ENCODE assay signal across 29 cellular contexts in the genomic region with DNA sequence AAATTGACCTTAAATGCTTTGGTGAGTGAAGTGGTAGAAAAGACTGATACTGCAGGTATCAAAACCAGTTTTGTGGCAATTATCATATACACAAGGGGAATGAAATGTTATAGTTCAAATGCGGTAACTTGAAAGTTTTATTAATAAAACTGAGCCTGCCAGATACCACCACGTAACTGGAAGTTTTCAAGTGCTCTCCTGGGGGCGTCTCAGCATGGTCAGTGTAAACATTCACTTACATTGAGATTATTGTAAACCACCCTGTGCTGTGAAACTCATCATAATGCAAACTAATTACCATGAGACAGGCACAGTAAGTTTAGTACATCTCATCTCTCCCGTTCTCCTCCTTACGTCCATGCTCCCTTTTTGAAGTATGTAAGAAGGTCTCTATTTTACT.
"Had no signal": no experiment of that assay in that cellular context is flagged by ENCODE, and none has a peak within 500 bp of the region (broad histone marks: within the 10 kb centered on the region; RNA-seq: fewer than 3 reads in every experiment).

No MANE protein-coding gene starts in this region.

- H3K9me3 ChIP-seq: MG63, Peyer's patch, SJCRH30 had no signal

- H3K4me1 Mint-ChIP-seq: activated B cell treated with CpG ODN at 0.5 μM for 24 hours; activated CD4-positive, alpha-beta T cell treated with anti-CD3 and anti-CD28 coated beads, Interleukin-2, amount 10 ng/mL, durations not matched to agents 24 days and 14 days; T-helper 17 cell had no signal

- H3K4me1 ChIP-seq: Peyer's patch, SJCRH30 had no signal

- H3K27me3 ChIP-seq: brain microvascular endothelial cell, cardiac muscle cell, MG63, Peyer's patch, SJCRH30 had no signal

- H3K27ac ChIP-seq: cardiac muscle cell, Peyer's patch, RWPE1, SJCRH30 had no signal

- H3K4me3 Mint-ChIP-seq: activated B cell treated with CpG ODN at 0.5 μM for 24 hours; activated CD4-positive, alpha-beta T cell treated with anti-CD3 and anti-CD28 coated beads, Interleukin-2, amount 10 ng/mL, durations not matched to agents 24 days and 14 days; activated naive CD4-positive, alpha-beta T cell treated with anti-CD3 and anti-CD28 coated beads for 36 hours; activated naive CD8-positive, alpha-beta T cell; activated T-cell treated with anti-CD3 and anti-CD28 coated beads, Interleukin-2, amount 50 U/mL, for 4 hours; T-helper 17 cell had no signal

- H3K36me3 Mint-ChIP-seq: activated naive CD8-positive, alpha-beta T cell had no signal

- H3K9me3 Mint-ChIP-seq: activated CD4-positive, alpha-beta T cell treated with anti-CD3 and anti-CD28 coated beads, Interleukin-2, amount 10 ng/mL, durations not matched to agents 24 days and 14 days; activated naive CD4-positive, alpha-beta T cell treated with anti-CD3 and anti-CD28 coated beads for 36 hours; activated T-cell treated with anti-CD3 and anti-CD28 coated beads, Interleukin-2, amount 50 U/mL, for 4 hours had no signal

- ATAC-seq: activated T-cell treated with anti-CD3 and anti-CD28 coated beads, Interleukin-2, amount 50 U/mL, for 4 hours; T-helper 17 cell had no signal

- H3K4me3 ChIP-seq: cardiac muscle cell, MG63, Peyer's patch, SJCRH30 had no signal

- H3K27ac Mint-ChIP-seq: activated B cell treated with CpG ODN at 0.5 μM for 24 hours; activated CD4-positive, alpha-beta T cell treated with anti-CD3 and anti-CD28 coated beads, Interleukin-2, amount 10 ng/mL, durations not matched to agents 24 days and 14 days; activated naive CD4-positive, alpha-beta T cell treated with anti-CD3 and anti-CD28 coated beads for 36 hours; activated naive CD8-positive, alpha-beta T cell; T-helper 17 cell had no signal

- H3K27me3 Mint-ChIP-seq: activated B cell treated with CpG ODN at 0.5 μM for 24 hours; activated CD4-positive, alpha-beta T cell treated with anti-CD3 and anti-CD28 coated beads, Interleukin-2, amount 10 ng/mL, durations not matched to agents 24 days and 14 days had no signal

- DNase-seq: activated B cell treated with CpG ODN at 0.5 μM for 24 hours; activated CD4-positive, alpha-beta T cell treated with anti-CD3 and anti-CD28 coated beads for 1 hour; activated CD4-positive, alpha-beta T cell treated with anti-CD3 and anti-CD28 coated beads, Interleukin-2, amount 10 ng/mL, durations not matched to agents 24 days and 14 days; activated CD4-positive, alpha-beta T cell treated with anti-CD3 and anti-CD28 coated beads, Interleukin-2, amount 50 U/mL, for 48 hours; activated CD8-positive, alpha-beta memory T cell treated with anti-CD3 and anti-CD28 coated beads for 24 hours; activated gamma-delta T cell; activated naive CD4-positive, alpha-beta T cell treated with anti-CD3 and anti-CD28 coated beads for 36 hours; activated T-cell treated with anti-CD3 and anti-CD28 coated beads, Interleukin-2, amount 50 U/mL, for 4 hours; cerebellar nuclear complex; MG63; MV-4-11; NCI-H1092 treated with DMSO at 0.1 percent for 48 hours; NCI-H1417 treated with DMSO at 0.1 percent for 48 hours; NCI-H1694; NCI-H2029; NCI-H2107; NCI-H510A treated with DMSO at 0.1 percent for 48 hours; NCI-H69; NK-92 treated with Interleukin-12 subunit alpha and Interleukin-12 subunit beta, amount 100 ng/mL, for 24 hours; OCI-M1; Peyer's patch; Right ventricle myocardium superior; SJCRH30; T-helper 17 cell; T-helper 9 cell had no signal

- H3K36me3 ChIP-seq: brain microvascular endothelial cell, cardiac muscle cell, MG63, Peyer's patch, SJCRH30 had no signal
